ENCODE assay signal across 11 cellular contexts in genomic region chr6:137791281-137792159, GRCh38.
DNase-seq lines count a peak whose midpoint lies in the region; FAIRE-seq and TF ChIP-seq lines count a peak whose summit lies in the region.
"Had no signal": no experiment of that assay in that cellular context is flagged by ENCODE, and none has a peak within 500 bp of the region (broad histone marks: within the 10 kb centered on the region; RNA-seq: fewer than 3 reads in every experiment).

No MANE protein-coding gene starts in this region.

- H3K36me3 ChIP-seq in CD4-positive, alpha-beta memory T cell (ENCODE audit: insufficient read depth, low read length) = no peaks in the 10 kb centered on the region
- H3K36me3 ChIP-seq in hepatocyte (replicated peaks; ENCODE audit: insufficient read depth, low read depth) (no peaks in the 10 kb centered on the region), tibial nerve (no peaks in the 10 kb centered on the region)
- H3K36me3 ChIP-seq: thoracic aorta had no signal

- no peak for TF ChIP-seq CTCF in GM12864 (IDR thresholded peaks at IDR 0.05; ENCODE audit: low read depth, low read length, missing control alignments)
- TF ChIP-seq CTCF in hepatocyte (IDR thresholded peaks at IDR 0.05; ENCODE audit: poor library complexity) = no peak
- no peak for TF ChIP-seq CTCF in tibial nerve (IDR thresholded peaks at IDR 0.05)

- peak in 1 of 5 donors; percentile 7 for DNase-seq in CD4-positive, alpha-beta memory T cell
- no peak for DNase-seq in GM12864 (ENCODE audit: low read depth)
- DNase-seq in hepatocyte (ENCODE audit: low spot score) = no peak
- no peak for DNase-seq in NCI-H2107 treated with DMSO at 0.1 percent for 48 hours (lab: John Stamatoyannopoulos, UW; ENCODE audit: unreplicated experiment)
- DNase-seq in tibial nerve (ENCODE audit: low spot score in 2 of 2) = no peak
- DNase-seq in H54 (ENCODE audit: insufficient read length, low spot score) = no peak
- no peak for DNase-seq in stimulated activated CD4-positive, alpha-beta T cell treated with anti-CD3 and anti-CD28 coated beads, Interleukin-4, amount 100 ng/mL, for 1 hour
- DNase-seq: occipital lobe, RPMI8226 had no signal

- peak overlapping the region; percentile 28 to 76 (median 62) for H3K4me3 Mint-ChIP-seq in CD4-positive, alpha-beta memory T cell

- intact Hi-C loops in CD4-positive, alpha-beta memory T cell (cut with micrococcal nuclease) = no loop called here

- no peaks in the 10 kb centered on the region for H4K20me1 ChIP-seq in hepatocyte (ENCODE audit: insufficient read depth, poor library complexity, severe bottlenecking)

- no peaks in the 10 kb centered on the region for H3K27me3 Mint-ChIP-seq in CD4-positive, alpha-beta memory T cell

- TF ChIP-seq POLR2A in tibial nerve (IDR thresholded peaks at IDR 0.05) = no peak
- TF ChIP-seq POLR2A in H54 (IDR thresholded peaks at IDR 0.05; ENCODE audit: low read depth, low read length) = no peak

- no peaks in the 10 kb centered on the region for H3K36me3 Mint-ChIP-seq in CD4-positive, alpha-beta memory T cell

- H3K4me1 ChIP-seq in CD4-positive, alpha-beta memory T cell (ENCODE audit: insufficient read depth, low read length) = peaks cover 52% of the 10 kb centered on the region
- H3K4me1 ChIP-seq in hepatocyte (ENCODE audit: insufficient read depth) = peaks cover 18% of the 10 kb centered on the region
- H3K4me1 ChIP-seq in tibial nerve = peaks cover 0 to 13% (median 6%) of the 10 kb centered on the region in 4 donors

- WGBS in hepatocyte (ENCODE audit: low lambda C conversion rate, missing lambda C conversion rate) = 71% methylated on average over 6 of the region's 6 CpGs
- WGBS in tibial nerve, 2 donors = 80 to 84% methylated on average over 6 of the region's 6 CpGs

- peak overlapping the region; percentile 37 for H3K27ac ChIP-seq in CD4-positive, alpha-beta memory T cell (ENCODE audit: low read depth, low read length)
- peak overlapping the region; percentile 67 for H3K27ac ChIP-seq in hepatocyte
- H3K27ac ChIP-seq in tibial nerve = no peak overlapping the region
- H3K27ac ChIP-seq: thoracic aorta had no signal

- H3K4me2 ChIP-seq in hepatocyte = no peak overlapping the region

- FAIRE-seq in TTC549 (lab: Jason Lieb, UNC) (peak; percentile 85), H54 (lab: Jason Lieb, UNC) (no peak)

- peaks cover 37 to 68% (median 53%) of the 10 kb centered on the region in 4 donors for H3K4me1 Mint-ChIP-seq in CD4-positive, alpha-beta memory T cell

- no peak for TF ChIP-seq EP300 in tibial nerve (IDR thresholded peaks at IDR 0.05)

- CTCF ChIA-PET in CD4-positive, alpha-beta memory T cell (lab: Charles Lee; ENCODE audit: partially characterized antibody) = interaction anchor here (0.6 to 5.5 kb wide), 5 partner anchors 7 to 993 kb away, joined by 3 to 36 read pairs (median 3); no protein-coding TSS in a partner anchor

- H3K9me3 ChIP-seq in CD4-positive, alpha-beta memory T cell (ENCODE audit: control insufficient read depth in 1 of 2, low read length in 2 of 2) = no peaks in the 10 kb centered on the region
- H3K9me3 ChIP-seq in hepatocyte (ENCODE audit: low read depth) (no peaks in the 10 kb centered on the region), tibial nerve (no peaks in the 10 kb centered on the region)
- H3K9me3 ChIP-seq: thoracic aorta had no signal

- H3K79me2 ChIP-seq in hepatocyte = no peaks in the 10 kb centered on the region

- no peaks in the 10 kb centered on the region for H3K9me2 ChIP-seq in hepatocyte (replicated peaks; ENCODE audit: insufficient read depth)

- H3K9me3 Mint-ChIP-seq in CD4-positive, alpha-beta memory T cell = peaks cover 0 to 4% (median 0%) of the 10 kb centered on the region in 8 donors

- POLR2A ChIA-PET in CD4-positive, alpha-beta memory T cell (lab: Charles Lee; ENCODE audit: partially characterized antibody) = interaction anchor here (0.7 to 3.1 kb wide), 8 partner anchors 8 to 84 kb away, joined by 4 to 11 read pairs (median 5); partner anchors contain the start of gene TNFAIP3

- no peaks in the 10 kb centered on the region for H3K27me3 ChIP-seq in CD4-positive, alpha-beta memory T cell (ENCODE audit: insufficient read depth, low read length)
- H3K27me3 ChIP-seq in hepatocyte = no peaks in the 10 kb centered on the region
- no peaks in the 10 kb centered on the region for H3K27me3 ChIP-seq in tibial nerve

- H2AFZ ChIP-seq in hepatocyte = no peak overlapping the region

- peak overlapping the region; percentile 59 to 88 (median 79) for H3K27ac Mint-ChIP-seq in CD4-positive, alpha-beta memory T cell

- H3K4me3 ChIP-seq in CD4-positive, alpha-beta memory T cell (ENCODE audit: low read length in 2 of 2) = no peak overlapping the region
- H3K4me3 ChIP-seq in GM12864 (ENCODE audit: low read depth, low read length) = peak overlapping the region; percentile 19; the same call in 1 of the 2 replicates
- no peak overlapping the region for H3K4me3 ChIP-seq in hepatocyte
- no peak overlapping the region for H3K4me3 ChIP-seq in tibial nerve
- H3K4me3 ChIP-seq: thoracic aorta had no signal

Comparison
In these comparisons a context has a peak if more than half of its experiments do, and no peak if none do; other contexts are left out.
1. H3K27ac ChIP-seq: peak in CD4-positive, alpha-beta memory T cell (single experiment) and hepatocyte (single experiment); none in tibial nerve (0 of 4).